Comparison of ENCODE assay signal across 1 cellular context in genomic region chr12:117060927-117061300, GRCh38.
A peak's percentile ranks its signal among the peaks of the same experiment; 100 is the strongest.
TF ChIP-seq lines count a peak whose summit lies in the region.

No MANE protein-coding gene starts in this region.

TF ChIP-seq in K562, 482 proteins besides CTCF, POLR2A, EP300 and RAD21 (continued from another document):
- TF ChIP-seq ZNF609 (CRISPR knock-in tag; IDR thresholded peaks at IDR 0.05; ENCODE audit: borderline replicate concordance) (no peak), E2F4 (CRISPR knock-in tag; IDR thresholded peaks at IDR 0.05; ENCODE audit: low read depth) (no peak), NFE2 (IDR thresholded peaks at IDR 0.05; ENCODE audit: low read depth) (no peak), ZNF592 (IDR thresholded peaks at IDR 0.05) (no peak), BHLHE40 (IDR thresholded peaks at IDR 0.05; ENCODE audit: low read length) (0 out of 2 replicates have a peak, but pooled peaks have one; percentile 8), RCOR1 (IDR thresholded peaks at IDR 0.05; ENCODE audit: borderline replicate concordance in 1 of 2, low read depth in 2 of 2, low read length in 2 of 2) (0 out of 4 replicates have a peak, but pooled peaks of 1 of the 2 experiments have one; percentile 8), L3MBTL2 (IDR thresholded peaks at IDR 0.05) (no peak)
